12 cellular contexts compared by ENCODE assay signal in the genomic region with DNA sequence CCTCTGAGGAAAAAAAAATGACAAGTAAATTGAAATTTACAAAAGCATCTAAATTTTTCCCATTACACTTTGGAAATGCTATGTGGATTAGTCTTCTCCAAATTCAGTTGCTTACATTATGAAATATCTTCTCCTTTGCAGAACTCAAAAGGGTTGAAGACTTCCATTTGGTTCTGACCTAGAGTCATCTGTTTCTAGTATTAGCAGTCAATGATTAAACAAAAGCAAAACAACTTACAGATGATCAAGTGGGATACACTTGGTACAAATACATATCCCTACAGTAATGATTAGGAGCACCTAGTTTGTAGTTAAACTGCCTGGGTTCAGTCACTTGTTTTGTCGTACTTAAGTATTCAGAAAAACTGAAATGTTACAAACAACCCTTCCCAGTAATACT.
DNase-seq lines count a peak whose midpoint lies in the region; ATAC-seq and TF ChIP-seq lines count a peak whose summit lies in the region.
"Had no signal": no experiment of that assay in that cellular context is flagged by ENCODE, and none has a peak within 500 bp of the region (broad histone marks: within the 10 kb centered on the region; RNA-seq: fewer than 3 reads in every experiment).

No MANE protein-coding gene starts in this region.

- H3K27ac Mint-ChIP-seq in activated CD4-positive, alpha-beta memory T cell treated with anti-CD3 and anti-CD28 coated beads for 36 hours: peak overlapping the region; percentile 33
- H3K27ac Mint-ChIP-seq in activated CD4-positive, alpha-beta memory T cell treated with anti-CD3 and anti-CD28 coated beads, Interleukin-2, amount 10 ng/mL, durations not matched to agents 7 days and 5 days: no peak overlapping the region
- peak overlapping the region; percentile 57 to 64 for H3K27ac Mint-ChIP-seq in T-cell
- peak overlapping the region; percentile 47 for H3K27ac Mint-ChIP-seq in mesothelial cell of epicardium
- H3K27ac Mint-ChIP-seq: activated CD4-positive, alpha-beta T cell treated with anti-CD3 and anti-CD28 coated beads, Interleukin-2, amount 10 ng/mL, durations not matched to agents 7 days and 5 days; activated T-helper 1 cell treated with anti-CD3 and anti-CD28 coated beads, Interleukin-12 subunit alpha, Interleukin-12 subunit beta, Interleukin-2, Interleukin-4 antibody, amounts not matched to agents 30 ng/mL and 10 ng/mL and 1 ng/mL, durations not matched to agents 14 hours and 24 hours and 36 hours had no signal

- no peaks in the 10 kb centered on the region for H3K27me3 ChIP-seq in thoracic aorta (replicated peaks; ENCODE audit: insufficient read depth)
- no peaks in the 10 kb centered on the region for H3K27me3 ChIP-seq in BE2C
- H3K27me3 ChIP-seq in WERI-Rb-1 (ENCODE audit: insufficient read depth, low read depth, severe bottlenecking): no peaks in the 10 kb centered on the region

- POLR2A ChIA-PET in activated CD4-positive, alpha-beta memory T cell treated with anti-CD3 and anti-CD28 coated beads for 36 hours (lab: Charles Lee): no interaction called here
- POLR2A ChIA-PET in activated CD4-positive, alpha-beta memory T cell treated with anti-CD3 and anti-CD28 coated beads, Interleukin-2, amount 10 ng/mL, durations not matched to agents 7 days and 5 days (lab: Charles Lee): no interaction called here
- POLR2A ChIA-PET in T-cell (lab: Charles Lee): no interaction called here

- TF ChIP-seq CTCF in mesothelial cell of epicardium (IDR thresholded peaks at IDR 0.05; ENCODE audit: unreplicated experiment): no peak
- TF ChIP-seq CTCF in thoracic aorta (IDR thresholded peaks at IDR 0.05): no peak
- no peak for TF ChIP-seq CTCF in BE2C (IDR thresholded peaks at IDR 0.05; ENCODE audit: low read depth, low read length)
- TF ChIP-seq CTCF in WERI-Rb-1 (IDR thresholded peaks at IDR 0.05; ENCODE audit: low read depth, low read length): no peak
- TF ChIP-seq CTCF in mucosa of descending colon (IDR thresholded peaks at IDR 0.05): no peak

- peaks cover 10% of the 10 kb centered on the region for H3K36me3 Mint-ChIP-seq in activated CD4-positive, alpha-beta memory T cell treated with anti-CD3 and anti-CD28 coated beads for 36 hours
- H3K36me3 Mint-ChIP-seq in activated CD4-positive, alpha-beta memory T cell treated with anti-CD3 and anti-CD28 coated beads, Interleukin-2, amount 10 ng/mL, durations not matched to agents 7 days and 5 days (ENCODE audit: low read depth): peaks cover 29% of the 10 kb centered on the region
- H3K36me3 Mint-ChIP-seq in T-cell: peaks cover 30% of the 10 kb centered on the region
- no peaks in the 10 kb centered on the region for H3K36me3 Mint-ChIP-seq in mesothelial cell of epicardium

- CTCF ChIA-PET in activated CD4-positive, alpha-beta memory T cell treated with anti-CD3 and anti-CD28 coated beads for 36 hours (lab: Charles Lee): no interaction called here
- CTCF ChIA-PET in activated CD4-positive, alpha-beta memory T cell treated with anti-CD3 and anti-CD28 coated beads, Interleukin-2, amount 10 ng/mL, durations not matched to agents 7 days and 5 days (lab: Charles Lee): no interaction called here
- CTCF ChIA-PET in T-cell (lab: Charles Lee): no interaction called here

- no peak overlapping the region for H3K4me3 ChIP-seq in thoracic aorta
- no peak overlapping the region for H3K4me3 ChIP-seq in BE2C (ENCODE audit: low read depth, low read length)
- no peak overlapping the region for H3K4me3 ChIP-seq in WERI-Rb-1 (ENCODE audit: low read depth, low read length)
- no peak overlapping the region for H3K4me3 ChIP-seq in mucosa of descending colon

- intact Hi-C loops in activated CD4-positive, alpha-beta memory T cell treated with anti-CD3 and anti-CD28 coated beads for 36 hours (cut with micrococcal nuclease): no loop called here
- intact Hi-C loops in mucosa of descending colon (cut with DNase I, micrococcal nuclease): no loop called here

- DNase-seq in activated CD4-positive, alpha-beta memory T cell treated with anti-CD3 and anti-CD28 coated beads for 36 hours: no peak
- DNase-seq in activated CD4-positive, alpha-beta memory T cell treated with anti-CD3 and anti-CD28 coated beads, Interleukin-2, amount 10 ng/mL, durations not matched to agents 7 days and 5 days: no peak
- DNase-seq in T-cell: no peak
- DNase-seq in mesothelial cell of epicardium (ENCODE audit: low spot score in 2 of 2, unreplicated experiment in 2 of 2): no peak
- DNase-seq in thoracic aorta (ENCODE audit: low spot score): no peak
- DNase-seq in BE2C: no peak
- no peak for DNase-seq in WERI-Rb-1
- DNase-seq in mucosa of descending colon: no peak
- DNase-seq: activated CD4-positive, alpha-beta T cell treated with anti-CD3 and anti-CD28 coated beads, Interleukin-2, amount 10 ng/mL, durations not matched to agents 7 days and 5 days; Caco-2; NCI-H1930 had no signal

- H3K4me3 Mint-ChIP-seq in activated CD4-positive, alpha-beta memory T cell treated with anti-CD3 and anti-CD28 coated beads for 36 hours: no peak overlapping the region
- no peak overlapping the region for H3K4me3 Mint-ChIP-seq in activated CD4-positive, alpha-beta memory T cell treated with anti-CD3 and anti-CD28 coated beads, Interleukin-2, amount 10 ng/mL, durations not matched to agents 7 days and 5 days
- H3K4me3 Mint-ChIP-seq in T-cell: no peak overlapping the region
- H3K4me3 Mint-ChIP-seq in mesothelial cell of epicardium: no peak overlapping the region
- H3K4me3 Mint-ChIP-seq: activated CD4-positive, alpha-beta T cell treated with anti-CD3 and anti-CD28 coated beads, Interleukin-2, amount 10 ng/mL, durations not matched to agents 7 days and 5 days; activated T-helper 1 cell treated with anti-CD3 and anti-CD28 coated beads, Interleukin-12 subunit alpha, Interleukin-12 subunit beta, Interleukin-2, Interleukin-4 antibody, amounts not matched to agents 30 ng/mL and 10 ng/mL and 1 ng/mL, durations not matched to agents 14 hours and 24 hours and 36 hours had no signal

- H3K27ac ChIP-seq in thoracic aorta (peak overlapping the region; percentile 71 to 83), WERI-Rb-1 (no peak overlapping the region)

- no peaks in the 10 kb centered on the region for H3K27me3 Mint-ChIP-seq in activated CD4-positive, alpha-beta memory T cell treated with anti-CD3 and anti-CD28 coated beads for 36 hours
- no peaks in the 10 kb centered on the region for H3K27me3 Mint-ChIP-seq in activated CD4-positive, alpha-beta memory T cell treated with anti-CD3 and anti-CD28 coated beads, Interleukin-2, amount 10 ng/mL, durations not matched to agents 7 days and 5 days
- H3K27me3 Mint-ChIP-seq in T-cell (no peaks in the 10 kb centered on the region), mesothelial cell of epicardium (ENCODE audit: low read depth) (no peaks in the 10 kb centered on the region)
- H3K27me3 Mint-ChIP-seq: activated CD4-positive, alpha-beta T cell treated with anti-CD3 and anti-CD28 coated beads, Interleukin-2, amount 10 ng/mL, durations not matched to agents 7 days and 5 days had no signal

- H3K36me3 ChIP-seq in thoracic aorta: no peaks in the 10 kb centered on the region
- H3K36me3 ChIP-seq in BE2C: no peaks in the 10 kb centered on the region
- H3K36me3 ChIP-seq in WERI-Rb-1: no peaks in the 10 kb centered on the region
- no peaks in the 10 kb centered on the region for H3K36me3 ChIP-seq in mucosa of descending colon (ENCODE audit: low read depth)

- no peak for ATAC-seq in T-cell (replicated peaks in 1 of 4)
- ATAC-seq in thoracic aorta (ENCODE audit: insufficient number of reproducible peaks, low FRiP score, low read depth): no peak
- no peak for ATAC-seq in mucosa of descending colon

- H3K4me1 Mint-ChIP-seq in activated CD4-positive, alpha-beta memory T cell treated with anti-CD3 and anti-CD28 coated beads for 36 hours (ENCODE audit: low read depth): peaks cover 74% of the 10 kb centered on the region
- peaks cover 55% of the 10 kb centered on the region for H3K4me1 Mint-ChIP-seq in activated CD4-positive, alpha-beta memory T cell treated with anti-CD3 and anti-CD28 coated beads, Interleukin-2, amount 10 ng/mL, durations not matched to agents 7 days and 5 days
- peaks cover 80 to 82% (median 80%) of the 10 kb centered on the region in 3 donors for H3K4me1 Mint-ChIP-seq in T-cell
- H3K4me1 Mint-ChIP-seq in mesothelial cell of epicardium: peaks cover 36% of the 10 kb centered on the region

- H3K9me3 Mint-ChIP-seq in activated CD4-positive, alpha-beta memory T cell treated with anti-CD3 and anti-CD28 coated beads for 36 hours: no peaks in the 10 kb centered on the region
- no peaks in the 10 kb centered on the region for H3K9me3 Mint-ChIP-seq in activated CD4-positive, alpha-beta memory T cell treated with anti-CD3 and anti-CD28 coated beads, Interleukin-2, amount 10 ng/mL, durations not matched to agents 7 days and 5 days
- no peaks in the 10 kb centered on the region for H3K9me3 Mint-ChIP-seq in T-cell
- no peaks in the 10 kb centered on the region for H3K9me3 Mint-ChIP-seq in mesothelial cell of epicardium
- H3K9me3 Mint-ChIP-seq: activated CD4-positive, alpha-beta T cell treated with anti-CD3 and anti-CD28 coated beads, Interleukin-2, amount 10 ng/mL, durations not matched to agents 7 days and 5 days; activated T-helper 1 cell treated with anti-CD3 and anti-CD28 coated beads, Interleukin-12 subunit alpha, Interleukin-12 subunit beta, Interleukin-2, Interleukin-4 antibody, amounts not matched to agents 30 ng/mL and 10 ng/mL and 1 ng/mL, durations not matched to agents 14 hours and 24 hours and 36 hours had no signal

- H3K9me3 ChIP-seq in thoracic aorta (no peaks in the 10 kb centered on the region), BE2C (no peaks in the 10 kb centered on the region), WERI-Rb-1 (ENCODE audit: severe bottlenecking) (no peaks in the 10 kb centered on the region), mucosa of descending colon (no peaks in the 10 kb centered on the region)
- H3K9me3 ChIP-seq: Caco-2 had no signal

- H3K4me1 ChIP-seq in thoracic aorta (ENCODE audit: control insufficient read depth in 1 of 2, low read depth in 2 of 2): peaks cover 73 to 87% of the 10 kb centered on the region in 2 donors
- peaks cover 8% of the 10 kb centered on the region for H3K4me1 ChIP-seq in BE2C
- peaks cover 13% of the 10 kb centered on the region for H3K4me1 ChIP-seq in mucosa of descending colon (ENCODE audit: low read depth)
